Comparison of ENCODE assay signal across 11 cellular contexts in the genomic region with DNA sequence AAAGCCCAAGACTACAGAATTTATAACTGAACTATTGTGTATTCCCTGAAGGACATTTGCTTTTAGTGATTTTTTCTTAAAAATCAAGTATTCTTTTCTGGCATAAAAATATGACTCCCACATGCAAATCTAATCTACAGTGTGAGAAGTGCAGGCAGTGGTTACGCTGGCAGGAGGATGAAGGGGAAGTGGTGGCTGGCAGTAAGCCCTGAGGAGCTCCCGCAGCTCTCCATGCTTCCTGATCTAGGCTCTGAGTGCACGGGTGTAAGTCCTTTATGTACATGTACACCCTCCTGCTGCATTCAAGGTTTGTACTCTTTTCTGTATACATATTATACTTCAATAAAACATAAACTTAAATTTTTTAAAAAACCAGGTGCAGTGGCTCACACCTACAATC.
A peak's percentile ranks its signal among the peaks of the same experiment; 100 is the strongest.
DNase-seq lines count a peak whose midpoint lies in the region; ATAC-seq lines count a peak whose summit lies in the region.
"Had no signal": no experiment of that assay in that cellular context is flagged by ENCODE, and none has a peak within 500 bp of the region (broad histone marks: within the 10 kb centered on the region; RNA-seq: fewer than 3 reads in every experiment).

No MANE protein-coding gene starts in this region.

- no peaks in the 10 kb centered on the region for H3K79me2 ChIP-seq in GM23248 (ENCODE audit: insufficient read depth)

- intact Hi-C loops in Right ventricle myocardium superior (cut with DNase I) = no loop called here

- no peak overlapping the region for H2AFZ ChIP-seq in GM23248

- no peaks in the 10 kb centered on the region for H3K36me3 ChIP-seq in GM23248 (ENCODE audit: low read depth)
- H3K36me3 ChIP-seq: pancreas had no signal

- DNase-seq in A172 (ENCODE audit: low spot score) (peak; percentile 88), GM23248 (peak; percentile 81), SKM-1 (lab: John Stamatoyannopoulos, UW; ENCODE audit: unreplicated experiment) (peak; percentile 98), Right ventricle myocardium superior (peak; percentile 66), DMS79 (lab: John Stamatoyannopoulos, UW) (no peak), LoVo (ENCODE audit: low spot score) (no peak), DMS53 (lab: John Stamatoyannopoulos, UW) (no peak)
- DNase-seq: H7, NCI-H2029 treated with DMSO at 0.1 percent for 48 hours, pancreas had no signal

- H3K9me3 ChIP-seq in GM23248 (ENCODE audit: low read depth) = no peaks in the 10 kb centered on the region
- H3K9me3 ChIP-seq: pancreas had no signal

- ATAC-seq in Right ventricle myocardium superior (ENCODE audit: poor library complexity) (peak; percentile 73), esophagus mucosa (no peak)

- peaks cover 26% of the 10 kb centered on the region for H3F3A ChIP-seq in GM23248 (ENCODE audit: insufficient read depth)

- H3K27me3 ChIP-seq in GM23248 (replicated peaks; ENCODE audit: insufficient read depth) = no peaks in the 10 kb centered on the region
- H3K27me3 ChIP-seq: pancreas had no signal

- H3K4me3 ChIP-seq in GM23248 = no peak overlapping the region
- H3K4me3 ChIP-seq: pancreas had no signal

- no peaks in the 10 kb centered on the region for H3K9me2 ChIP-seq in GM23248 (ENCODE audit: insufficient read depth)

- H3K4me2 ChIP-seq in GM23248 (ENCODE audit: unreplicated experiment) = peak overlapping the region; percentile 58

- H3K27ac ChIP-seq in GM23248 = no peak overlapping the region
- H3K27ac ChIP-seq: pancreas had no signal

- no peak overlapping the region for H3K9ac ChIP-seq in GM23248

- in situ Hi-C loops in GM23248 (cut with MboI) = loop anchor here (10.0 kb wide), 2 partner anchors 155 to 585 kb away; no protein-coding TSS in a partner anchor

- 5 to 6% methylated on average over 3 of the region's 3 CpGs for WGBS in GM23248 (ENCODE audit: low coverage in 1 of 2, low lambda C conversion rate in 2 of 2, missing lambda C conversion rate in 2 of 2), 2 experiments

- no peaks in the 10 kb centered on the region for H4K20me1 ChIP-seq in GM23248 (ENCODE audit: insufficient read depth)

- peaks cover 56% of the 10 kb centered on the region for H3K4me1 ChIP-seq in GM23248 (ENCODE audit: insufficient read depth)
- H3K4me1 ChIP-seq: pancreas had no signal

Comparison
In these comparisons a context has a peak if more than half of its experiments do, and no peak if none do; other contexts are left out.
1. DNase-seq: peak in A172 (single experiment), GM23248 (single experiment), SKM-1 (single experiment) and Right ventricle myocardium superior (single experiment); none in DMS79 (single experiment), LoVo (single experiment) and DMS53 (single experiment).